Comparison of ENCODE assay signal across 16 cellular contexts in genomic region chr9:127179633-127180401, GRCh38. TPM values are rescaled to one million over a fixed set of nuclear protein-coding genes. Genes with fewer than 3 reads are reported as not detected.
DNase-seq lines count a peak whose midpoint lies in the region; ATAC-seq and TF ChIP-seq lines count a peak whose summit lies in the region.
"Had no signal": no experiment of that assay in that cellular context is flagged by ENCODE, and none has a peak within 500 bp of the region (broad histone marks: within the 10 kb centered on the region; RNA-seq: fewer than 3 reads in every experiment).

No MANE protein-coding gene starts in this region.

- H3K4me1 ChIP-seq in colonic mucosa (no peaks in the 10 kb centered on the region), upper lobe of right lung (no peaks in the 10 kb centered on the region)
- H3K4me1 ChIP-seq: foreskin keratinocyte had no signal

- H3K4me1 Mint-ChIP-seq in activated naive CD8-positive, alpha-beta T cell treated with anti-CD3 and anti-CD28 coated beads, Interleukin-2, amount 10 ng/mL, durations not matched to agents 7 days and 5 days: no peaks in the 10 kb centered on the region
- H3K4me1 Mint-ChIP-seq in activated naive CD8-positive, alpha-beta T cell treated with anti-CD3 and anti-CD28 coated beads for 36 hours: no peaks in the 10 kb centered on the region
- H3K4me1 Mint-ChIP-seq in mesothelial cell of epicardium: no peaks in the 10 kb centered on the region

- no peak for ATAC-seq in activated naive CD8-positive, alpha-beta T cell treated with anti-CD3 and anti-CD28 coated beads, Interleukin-2, amount 10 ng/mL, durations not matched to agents 7 days and 5 days (ENCODE audit: low read depth)
- no peak for ATAC-seq in upper lobe of right lung
- ATAC-seq: foreskin keratinocyte, T-cell had no signal

- H3K9me3 Mint-ChIP-seq in activated naive CD8-positive, alpha-beta T cell treated with anti-CD3 and anti-CD28 coated beads, Interleukin-2, amount 10 ng/mL, durations not matched to agents 7 days and 5 days: no peaks in the 10 kb centered on the region
- H3K9me3 Mint-ChIP-seq in activated naive CD8-positive, alpha-beta T cell treated with anti-CD3 and anti-CD28 coated beads for 36 hours: no peaks in the 10 kb centered on the region
- H3K9me3 Mint-ChIP-seq in mesothelial cell of epicardium: no peaks in the 10 kb centered on the region
- H3K9me3 Mint-ChIP-seq: activated T-cell treated with anti-CD3 and anti-CD28 coated beads, Interleukin-2, amount 50 U/mL, for 24 hours; T-cell had no signal

- no peak for TF ChIP-seq CTCF in colonic mucosa (IDR thresholded peaks at IDR 0.05)
- no peak for TF ChIP-seq CTCF in mesothelial cell of epicardium (IDR thresholded peaks at IDR 0.05; ENCODE audit: unreplicated experiment)
- no peak for TF ChIP-seq CTCF in upper lobe of right lung (IDR thresholded peaks at IDR 0.05)

- H3K4me3 ChIP-seq in colonic mucosa: no peak overlapping the region
- H3K4me3 ChIP-seq in upper lobe of right lung: no peak overlapping the region

- peak; percentile 11 for DNase-seq in activated naive CD8-positive, alpha-beta T cell treated with anti-CD3 and anti-CD28 coated beads, Interleukin-2, amount 10 ng/mL, durations not matched to agents 7 days and 5 days
- no peak for DNase-seq in activated naive CD8-positive, alpha-beta T cell treated with anti-CD3 and anti-CD28 coated beads for 36 hours
- DNase-seq in colonic mucosa (peak; percentile 29), mesothelial cell of epicardium (ENCODE audit: low spot score in 2 of 2, unreplicated experiment in 2 of 2) (peak; percentile 4 to 30), upper lobe of right lung (peak; percentile 48), hypothalamus (lab: John Stamatoyannopoulos, UW) (no peak), NCI-H128 (lab: John Stamatoyannopoulos, UW; ENCODE audit: unreplicated experiment) (no peak), AG08396 (ENCODE audit: low spot score) (no peak)
- DNase-seq: activated CD4-positive, alpha-beta T cell treated with anti-CD3 and anti-CD28 coated beads for 4 hours; foreskin keratinocyte; MM.1S; NCI-H2081 treated with DMSO at 0.1 percent for 48 hours; NCI-H774; stimulated activated CD4-positive, alpha-beta T cell treated with anti-CD3 and anti-CD28 coated beads, Interleukin-2, amount 100 ng/mL, for 48 hours had no signal

- no peak overlapping the region for H3K27ac ChIP-seq in colonic mucosa
- no peak overlapping the region for H3K27ac ChIP-seq in upper lobe of right lung
- H3K27ac ChIP-seq: foreskin keratinocyte had no signal

- H3K27me3 ChIP-seq in colonic mucosa (no peaks in the 10 kb centered on the region), upper lobe of right lung (no peaks in the 10 kb centered on the region)
- H3K27me3 ChIP-seq: foreskin keratinocyte had no signal

- no peak overlapping the region for H3K27ac Mint-ChIP-seq in activated naive CD8-positive, alpha-beta T cell treated with anti-CD3 and anti-CD28 coated beads, Interleukin-2, amount 10 ng/mL, durations not matched to agents 7 days and 5 days
- H3K27ac Mint-ChIP-seq in activated naive CD8-positive, alpha-beta T cell treated with anti-CD3 and anti-CD28 coated beads for 36 hours: no peak overlapping the region
- no peak overlapping the region for H3K27ac Mint-ChIP-seq in mesothelial cell of epicardium
- H3K27ac Mint-ChIP-seq: activated T-cell treated with anti-CD3 and anti-CD28 coated beads, Interleukin-2, amount 50 U/mL, for 24 hours; T-cell had no signal

- no peaks in the 10 kb centered on the region for H3K36me3 Mint-ChIP-seq in activated naive CD8-positive, alpha-beta T cell treated with anti-CD3 and anti-CD28 coated beads, Interleukin-2, amount 10 ng/mL, durations not matched to agents 7 days and 5 days
- H3K36me3 Mint-ChIP-seq in activated naive CD8-positive, alpha-beta T cell treated with anti-CD3 and anti-CD28 coated beads for 36 hours: no peaks in the 10 kb centered on the region
- H3K36me3 Mint-ChIP-seq in mesothelial cell of epicardium: no peaks in the 10 kb centered on the region

- H3K36me3 ChIP-seq in colonic mucosa (no peaks in the 10 kb centered on the region), upper lobe of right lung (no peaks in the 10 kb centered on the region)

- H3K4me3 Mint-ChIP-seq in activated naive CD8-positive, alpha-beta T cell treated with anti-CD3 and anti-CD28 coated beads, Interleukin-2, amount 10 ng/mL, durations not matched to agents 7 days and 5 days: no peak overlapping the region
- no peak overlapping the region for H3K4me3 Mint-ChIP-seq in activated naive CD8-positive, alpha-beta T cell treated with anti-CD3 and anti-CD28 coated beads for 36 hours
- no peak overlapping the region for H3K4me3 Mint-ChIP-seq in mesothelial cell of epicardium
- H3K4me3 Mint-ChIP-seq: activated T-cell treated with anti-CD3 and anti-CD28 coated beads, Interleukin-2, amount 50 U/mL, for 24 hours; T-cell had no signal

- intact Hi-C loops in colonic mucosa (cut with DNase I): no loop called here
- intact Hi-C loops in upper lobe of right lung (cut with DNase I): no loop called here

- no peak overlapping the region for H3K9ac ChIP-seq in colonic mucosa (ENCODE audit: low read depth in 2 of 2, low read length in 2 of 2)

- POLR2A ChIA-PET in activated naive CD8-positive, alpha-beta T cell treated with anti-CD3 and anti-CD28 coated beads, Interleukin-2, amount 10 ng/mL, durations not matched to agents 7 days and 5 days (lab: Charles Lee): no interaction called here

- H3K27me3 Mint-ChIP-seq in activated naive CD8-positive, alpha-beta T cell treated with anti-CD3 and anti-CD28 coated beads, Interleukin-2, amount 10 ng/mL, durations not matched to agents 7 days and 5 days: no peaks in the 10 kb centered on the region
- no peaks in the 10 kb centered on the region for H3K27me3 Mint-ChIP-seq in activated naive CD8-positive, alpha-beta T cell treated with anti-CD3 and anti-CD28 coated beads for 36 hours
- H3K27me3 Mint-ChIP-seq in mesothelial cell of epicardium (ENCODE audit: low read depth): no peaks in the 10 kb centered on the region
- H3K27me3 Mint-ChIP-seq: activated T-cell treated with anti-CD3 and anti-CD28 coated beads, Interleukin-2, amount 50 U/mL, for 24 hours; T-cell had no signal

- H3K9me3 ChIP-seq in colonic mucosa: no peaks in the 10 kb centered on the region
- H3K9me3 ChIP-seq in upper lobe of right lung: no peaks in the 10 kb centered on the region

RNA-seq across cellular contexts. Expression of gene ANGPTL2, which starts 57.4 kb away (rescaled TPM):
- not detected for total RNA-seq in activated naive CD8-positive, alpha-beta T cell treated with anti-CD3 and anti-CD28 coated beads, Interleukin-2, amount 10 ng/mL, durations not matched to agents 7 days and 5 days
- total RNA-seq in activated naive CD8-positive, alpha-beta T cell treated with anti-CD3 and anti-CD28 coated beads for 36 hours: not detected
- 10 to 100 TPM in 1 of 2 donors, 1 to 10 TPM in 1; 2.7 to 15.1 TPM for total RNA-seq in colonic mucosa
- 15.5 to 16.6 TPM (median 16.6 TPM) in 3 replicates for total RNA-seq in mesothelial cell of epicardium
- total RNA-seq in upper lobe of right lung: 19.4 TPM

Comparison
In these comparisons a context has a peak if more than half of its experiments do, and no peak if none do; other contexts are left out.
1. DNase-seq: peak in activated naive CD8-positive, alpha-beta T cell treated with anti-CD3 and anti-CD28 coated beads, Interleukin-2, amount 10 ng/mL, durations not matched to agents 7 days and 5 days (single experiment), colonic mucosa (single experiment), mesothelial cell of epicardium (2 of 2) and upper lobe of right lung (single experiment); none in activated naive CD8-positive, alpha-beta T cell treated with anti-CD3 and anti-CD28 coated beads for 36 hours (single experiment), hypothalamus (0 of 51), NCI-H128 (single experiment) and AG08396 (single experiment).